Comparison of ENCODE assay signal across 12 cellular contexts in the genomic region with DNA sequence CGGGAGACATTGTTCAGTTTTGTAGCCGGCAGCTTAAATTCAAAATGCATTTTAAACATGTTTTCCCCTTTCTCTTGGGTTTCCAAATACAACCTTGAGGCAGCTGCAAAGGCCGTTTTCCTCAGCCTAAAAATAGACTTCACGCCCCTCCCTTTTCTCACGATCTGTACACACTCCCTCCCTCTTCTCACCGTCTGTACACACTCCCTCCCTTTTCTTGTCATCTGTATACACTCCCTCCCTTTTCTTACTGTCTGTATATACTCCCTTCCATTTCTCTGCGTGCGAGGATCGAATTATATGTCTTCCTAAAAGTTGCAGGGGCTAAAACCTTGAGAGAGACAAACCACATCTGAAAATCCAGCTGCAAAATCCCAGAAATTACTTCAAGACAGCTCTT. TPM values are rescaled to one million over a fixed set of nuclear protein-coding genes. Genes with fewer than 3 reads are reported as not detected.
DNase-seq lines count a peak whose midpoint lies in the region; ATAC-seq and TF ChIP-seq lines count a peak whose summit lies in the region.
"Had no signal": no experiment of that assay in that cellular context is flagged by ENCODE, and none has a peak within 500 bp of the region (broad histone marks: within the 10 kb centered on the region; RNA-seq: fewer than 3 reads in every experiment).

No MANE protein-coding gene starts in this region.

- POLR2A ChIA-PET in CD8-positive, alpha-beta memory T cell (lab: Charles Lee) = no interaction called here

- H3K4me3 Mint-ChIP-seq in CD8-positive, alpha-beta memory T cell = peak overlapping the region in 5 of 7 donors; percentile 1 to 87 (median 36)
- H3K4me3 Mint-ChIP-seq: stimulated activated memory B cell treated with anti-CD40 and anti-IgM and Interleukin-4, amounts not matched to agents 10 μg/mL and 1 μg/mL and 100 μg/mL, for 72 hours had no signal

- no peak for ATAC-seq in GM21367 (IDR thresholded peaks at IDR 0.05; ENCODE audit: unreplicated experiment)

- peaks cover 41% of the 10 kb centered on the region for H3K4me1 ChIP-seq in CD8-positive, alpha-beta memory T cell (ENCODE audit: insufficient read depth, low read length)

- H3K9me3 Mint-ChIP-seq in CD8-positive, alpha-beta memory T cell = peaks cover 0 to 2% (median 0%) of the 10 kb centered on the region in 5 donors
- H3K9me3 Mint-ChIP-seq: stimulated activated memory B cell treated with anti-CD40 and anti-IgM and Interleukin-4, amounts not matched to agents 10 μg/mL and 1 μg/mL and 100 μg/mL, for 72 hours had no signal

- no peak for DNase-seq in CD8-positive, alpha-beta memory T cell
- DNase-seq in NCI-H1417 (lab: John Stamatoyannopoulos, UW) = peak; percentile 45 to 77 (median 68)
- DNase-seq in coronary artery (ENCODE audit: low spot score) = no peak
- peak; percentile 40 for DNase-seq in myocyte (ENCODE audit: low read depth)
- DNase-seq in NCI-H524 (lab: John Stamatoyannopoulos, UW) = no peak
- no peak for DNase-seq in GM19238 (ENCODE audit: insufficient read length, low spot score)
- no peak for DNase-seq in MG63
- DNase-seq: DMS79 treated with DMSO at 0.1 percent for 48 hours had no signal

- H3K27ac Mint-ChIP-seq in CD8-positive, alpha-beta memory T cell = peak overlapping the region in 2 of 8 donors; percentile 2 to 85
- H3K27ac Mint-ChIP-seq: stimulated activated memory B cell treated with anti-CD40 and anti-IgM and Interleukin-4, amounts not matched to agents 10 μg/mL and 1 μg/mL and 100 μg/mL, for 72 hours had no signal

- TF ChIP-seq CTCF in coronary artery (IDR thresholded peaks at IDR 0.05) = no peak

- H3K27ac ChIP-seq in CD8-positive, alpha-beta memory T cell (ENCODE audit: low read depth, low read length) = peak overlapping the region; percentile 49
- no peak overlapping the region for H3K27ac ChIP-seq in coronary artery

- H3K4me3 ChIP-seq in CD8-positive, alpha-beta memory T cell (ENCODE audit: low read length) = no peak overlapping the region
- H3K4me3 ChIP-seq in coronary artery = peak overlapping the region; percentile 45
- no peak overlapping the region for H3K4me3 ChIP-seq in MG63

- H3K36me3 ChIP-seq in CD8-positive, alpha-beta memory T cell (ENCODE audit: insufficient read depth, low read length) = no peaks in the 10 kb centered on the region
- no peaks in the 10 kb centered on the region for H3K36me3 ChIP-seq in MG63

- H3K36me3 Mint-ChIP-seq in CD8-positive, alpha-beta memory T cell = peaks cover 0 to 4% (median 2%) of the 10 kb centered on the region in 3 donors
- H3K36me3 Mint-ChIP-seq: stimulated activated memory B cell treated with anti-CD40 and anti-IgM and Interleukin-4, amounts not matched to agents 10 μg/mL and 1 μg/mL and 100 μg/mL, for 72 hours had no signal

- no peaks in the 10 kb centered on the region for H3K27me3 ChIP-seq in CD8-positive, alpha-beta memory T cell (ENCODE audit: insufficient read depth, low read length, poor library complexity, severe bottlenecking)
- H3K27me3 ChIP-seq in MG63 = no peaks in the 10 kb centered on the region

- CTCF ChIA-PET in CD8-positive, alpha-beta memory T cell (lab: Charles Lee) = no interaction called here

- H3K27me3 Mint-ChIP-seq in CD8-positive, alpha-beta memory T cell = peaks cover 1 to 35% of the 10 kb centered on the region in 2 donors

- peaks cover 38 to 41% (median 39%) of the 10 kb centered on the region in 3 donors for H3K4me1 Mint-ChIP-seq in CD8-positive, alpha-beta memory T cell

- no peaks in the 10 kb centered on the region for H3K9me3 ChIP-seq in CD8-positive, alpha-beta memory T cell (ENCODE audit: low read length)
- no peaks in the 10 kb centered on the region for H3K9me3 ChIP-seq in MG63

RNA-seq across cellular contexts. Expression of a gene that starts 8.9 kb away (rescaled TPM):
- total RNA-seq in CD8-positive, alpha-beta memory T cell = under 1 TPM; 0.24 to 0.35 TPM
- polyA plus RNA-seq in CD8-positive, alpha-beta memory T cell = not detected
- total RNA-seq in myocyte = not detected in 2 replicates
- 0.11 TPM for polyA plus RNA-seq in myocyte (2012)
- not detected in 2 replicates for total RNA-seq in MG63 (2014; rRNA removed; shearing (Covaris generic); ENCODE audit: low replicate concordance)
- total RNA-seq: endothelial cell of umbilical vein, MCF 10A had no signal

Comparison
In these comparisons a context has a peak if more than half of its experiments do, and no peak if none do; other contexts are left out.
1. DNase-seq: peak in NCI-H1417 (3 of 3) and myocyte (single experiment); none in CD8-positive, alpha-beta memory T cell (0 of 5), coronary artery (single experiment), NCI-H524 (0 of 2), GM19238 (single experiment) and MG63 (single experiment).